Comparison of ENCODE assay signal across 15 cellular contexts in genomic region chr4:85393201-85393600, GRCh38.
DNase-seq lines count a peak whose midpoint lies in the region; ATAC-seq and TF ChIP-seq lines count a peak whose summit lies in the region.
"Had no signal": no experiment of that assay in that cellular context is flagged by ENCODE, and none has a peak within 500 bp of the region (broad histone marks: within the 10 kb centered on the region; RNA-seq: fewer than 3 reads in every experiment).

No MANE protein-coding gene starts in this region.

- H3K36me3 Mint-ChIP-seq in CD14-positive monocyte, result no peaks in the 10 kb centered on the region

- peaks cover 0 to 3% (median 0%) of the 10 kb centered on the region in 7 donors for H3K9me3 Mint-ChIP-seq in CD14-positive monocyte

- ATAC-seq in GM18519 (IDR thresholded peaks at IDR 0.05; ENCODE audit: low FRiP score, unreplicated experiment) (peak; percentile 47), GM21515 (IDR thresholded peaks at IDR 0.05; ENCODE audit: unreplicated experiment) (peak; percentile 57), HG03025 (IDR thresholded peaks at IDR 0.05; ENCODE audit: low FRiP score, unreplicated experiment) (peak; percentile 52), HG03571 (IDR thresholded peaks at IDR 0.05; ENCODE audit: unreplicated experiment) (peak; percentile 49)
- ATAC-seq: activated CD8-positive, alpha-beta T cell treated with anti-CD3 and anti-CD28 coated beads for 36 hours; body of pancreas had no signal

- peaks cover 0 to 4% (median 0%) of the 10 kb centered on the region in 3 donors for H3K27me3 Mint-ChIP-seq in CD14-positive monocyte (ENCODE audit: low read depth in 3 of 3)
- H3K27me3 Mint-ChIP-seq: activated CD8-positive, alpha-beta T cell treated with anti-CD3 and anti-CD28 coated beads for 36 hours had no signal

- TF ChIP-seq CTCF in CD14-positive monocyte (IDR thresholded peaks at IDR 0.05), result no peak

- no peaks in the 10 kb centered on the region for H3K4me1 Mint-ChIP-seq in CD14-positive monocyte

- DNase-seq in activated CD4-positive, alpha-beta T cell treated with anti-CD3 and anti-CD28 coated beads for 4 hours, result no peak
- DNase-seq in CD14-positive monocyte (ENCODE audit: low spot score) (no peak), ecto neural progenitor cell (ENCODE audit: low spot score) (no peak)
- no peak for DNase-seq in activated naive CD4-positive, alpha-beta T cell treated with anti-CD3 and anti-CD28 coated beads, Interleukin-2, amount 50 U/mL, for 16 hours
- DNase-seq: activated CD8-positive, alpha-beta T cell treated with anti-CD3 and anti-CD28 coated beads for 36 hours; activated effector memory CD4-positive, alpha-beta T cell treated with anti-CD3 and anti-CD28 coated beads, Interleukin-2, amount 50 U/mL, for 16 hours; body of pancreas; effector CD4-positive, alpha-beta T cell; mesendoderm; NCI-H1105 treated with DMSO at 0.1 percent for 48 hours; T-helper 2 cell had no signal

- peak overlapping the region in 1 of 7 donors; percentile 30 for H3K27ac Mint-ChIP-seq in CD14-positive monocyte
- H3K27ac Mint-ChIP-seq: activated CD8-positive, alpha-beta T cell treated with anti-CD3 and anti-CD28 coated beads for 36 hours had no signal

- intact Hi-C loops in CD14-positive monocyte (cut with micrococcal nuclease), result no loop called here

- no peak overlapping the region for H3K4me3 Mint-ChIP-seq in CD14-positive monocyte
- H3K4me3 Mint-ChIP-seq: activated CD8-positive, alpha-beta T cell treated with anti-CD3 and anti-CD28 coated beads for 36 hours had no signal
